Comparison of ENCODE assay signal across 1 cellular context in genomic region chr10:24872790-24873182, GRCh38.
TF ChIP-seq lines count a peak whose summit lies in the region.

No MANE protein-coding gene starts in this region.

TF ChIP-seq in A549, 52 proteins besides CTCF, POLR2A, EP300 and RAD21 (continued from another document):
- no peak for TF ChIP-seq ZFP36 (IDR thresholded peaks at IDR 0.05; ENCODE audit: borderline replicate concordance, partially characterized antibody)
- no peak for TF ChIP-seq EHMT2 (IDR thresholded peaks at IDR 0.05; ENCODE audit: low read depth)
- no peak for TF ChIP-seq PBX3 (IDR thresholded peaks at IDR 0.05)
- no peak for TF ChIP-seq HDAC2 (IDR thresholded peaks at IDR 0.05)
- TF ChIP-seq HOXA7 (CRISPR knock-in tag; IDR thresholded peaks at IDR 0.05): no peak
- TF ChIP-seq HMGXB4 (CRISPR knock-in tag; IDR thresholded peaks at IDR 0.05; ENCODE audit: borderline replicate concordance): no peak
- no peak for TF ChIP-seq ZC3H11A (IDR thresholded peaks at IDR 0.05)
- no peak for TF ChIP-seq MYC (IDR thresholded peaks at IDR 0.05; ENCODE audit: borderline replicate concordance, low read length)
